ENCODE assay signal across 2 cellular contexts in the genomic region with DNA sequence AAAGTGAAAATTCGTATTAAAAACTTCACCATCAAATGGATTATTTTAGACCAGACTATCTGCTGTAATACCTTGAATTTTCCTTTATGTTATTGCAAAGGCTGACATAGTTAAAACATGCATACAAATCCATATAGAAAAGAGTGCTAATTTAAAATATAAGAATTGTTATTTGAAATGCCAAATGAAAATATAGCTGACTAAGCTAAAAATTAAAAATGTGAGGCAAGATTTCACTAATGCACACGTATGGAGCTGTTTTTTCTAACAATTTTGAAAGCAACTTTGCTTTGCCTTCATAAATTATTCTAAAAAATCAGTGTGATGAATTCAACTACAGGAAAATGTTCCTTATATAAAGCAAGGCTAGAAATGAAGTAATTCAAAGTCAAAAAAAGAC.
A peak's percentile ranks its signal among the peaks of the same experiment; 100 is the strongest.
TF ChIP-seq lines count a peak whose summit lies in the region.

No MANE protein-coding gene starts in this region.

TF ChIP-seq in IMR-90, 13 proteins besides CTCF, POLR2A, EP300 and RAD21 (continued from another document):
- TF ChIP-seq ELK1 (IDR thresholded peaks at IDR 0.05; ENCODE audit: borderline replicate concordance, low read depth, low read length) (no peak), SMC3 (IDR thresholded peaks at IDR 0.05; ENCODE audit: low read depth, low read length) (no peak), MXI1 (IDR thresholded peaks at IDR 0.05; ENCODE audit: borderline replicate concordance, low read depth, low read length) (no peak), BHLHE40 (IDR thresholded peaks at IDR 0.05; ENCODE audit: low read depth, low read length) (no peak)
TF ChIP-seq in IMR-90: peak in this region for 1.

TF ChIP-seq in K562, 482 proteins besides CTCF, POLR2A, EP300 and RAD21 (continued from another document):
- TF ChIP-seq MAFG (tag; conservative IDR thresholded peaks at IDR 0.05): peak; percentile 88
- TF ChIP-seq RBM22 (IDR thresholded peaks at IDR 0.05; ENCODE audit: low read depth, low read length, poor library complexity, severe bottlenecking): no peak
- TF ChIP-seq ZNF316 (IDR thresholded peaks at IDR 0.05): peak; percentile 94
- no peak for TF ChIP-seq NRF1 (conservative IDR thresholded peaks at IDR 0.05 in 1 of 2, IDR thresholded peaks at IDR 0.05 in 1 of 2)
- peak; percentile 96 for TF ChIP-seq MAFK (IDR thresholded peaks at IDR 0.05; ENCODE audit: low read length)
- TF ChIP-seq ERF (CRISPR knock-in tag; IDR thresholded peaks at IDR 0.05): no peak
- no peak for TF ChIP-seq FOXA3 (CRISPR knock-in tag; conservative IDR thresholded peaks at IDR 0.05 in 1 of 2, IDR thresholded peaks at IDR 0.05 in 1 of 2)
- peak; percentile 95 for TF ChIP-seq MAFF (IDR thresholded peaks at IDR 0.05; ENCODE audit: low read length)
- TF ChIP-seq ZNF24 (IDR thresholded peaks at IDR 0.05): no peak
- TF ChIP-seq GATA2 (CRISPR knock-in tag; IDR thresholded peaks at IDR 0.05): no peak
- no peak for TF ChIP-seq ZNF12 (CRISPR knock-in tag; IDR thresholded peaks at IDR 0.05)
- TF ChIP-seq KLF1 (tag; IDR thresholded peaks at IDR 0.05): no peak
- TF ChIP-seq JUND (IDR thresholded peaks at IDR 0.05; ENCODE audit: borderline replicate concordance, low read depth, low read length): no peak
- no peak for TF ChIP-seq JUND (tag; IDR thresholded peaks at IDR 0.05; ENCODE audit: borderline replicate concordance, low read depth, low read length)
- TF ChIP-seq C11orf30 (IDR thresholded peaks at IDR 0.05; ENCODE audit: low read depth): peak; percentile 87
